Comparison of ENCODE assay signal across 26 cellular contexts in the genomic region with DNA sequence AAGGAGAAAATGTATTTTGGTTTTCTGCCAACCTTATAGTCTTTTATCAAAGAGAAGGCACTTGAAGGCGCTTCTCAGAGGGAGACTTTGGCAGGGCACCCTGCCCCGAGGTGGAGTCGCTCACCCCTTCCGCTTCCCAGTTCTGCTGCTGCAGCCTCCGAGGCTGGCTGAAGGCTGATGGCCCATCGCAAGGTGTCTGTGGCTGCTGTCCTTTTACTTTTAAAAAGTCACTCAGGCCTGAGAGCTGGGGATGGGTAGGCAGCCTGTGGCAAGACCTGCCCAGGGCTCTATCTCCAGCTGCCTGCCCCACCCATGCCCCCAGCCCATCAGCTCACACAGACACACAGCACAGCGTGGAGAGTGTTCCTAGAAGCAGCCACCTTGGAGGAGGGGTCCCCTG.
DNase-seq lines count a peak whose midpoint lies in the region; ATAC-seq and TF ChIP-seq lines count a peak whose summit lies in the region.
"Had no signal": no experiment of that assay in that cellular context is flagged by ENCODE, and none has a peak within 500 bp of the region (broad histone marks: within the 10 kb centered on the region; RNA-seq: fewer than 3 reads in every experiment).

No MANE protein-coding gene starts in this region.

- H3K4me3 Mint-ChIP-seq in activated CD8-positive, alpha-beta memory T cell treated with anti-CD3 and anti-CD28 coated beads, Interleukin-2, amount 10 ng/mL, durations not matched to agents 7 days and 5 days, result no peak overlapping the region
- H3K4me3 Mint-ChIP-seq in endodermal cell, result no peak overlapping the region
- no peak overlapping the region for H3K4me3 Mint-ChIP-seq in type B pancreatic cell
- H3K4me3 Mint-ChIP-seq: CD4-positive, alpha-beta memory T cell; HFFc6 had no signal

- no peak overlapping the region for H2BK5ac ChIP-seq in mesenchymal stem cell (ENCODE audit: low read depth, low read length, poor library complexity, severe bottlenecking)

- H3K9me3 ChIP-seq in endodermal cell (ENCODE audit: control insufficient read depth, low read length) (no peaks in the 10 kb centered on the region), mesenchymal stem cell (ENCODE audit: control insufficient read depth, low read length) (no peaks in the 10 kb centered on the region)
- H3K9me3 ChIP-seq: A549, HAP-1 had no signal

- H3K9ac ChIP-seq in endodermal cell (ENCODE audit: extremely low read depth, low read length, poor library complexity, severe bottlenecking) (no peak overlapping the region), mesenchymal stem cell (ENCODE audit: low read length) (no peak overlapping the region)

- H3K27ac Mint-ChIP-seq in activated CD8-positive, alpha-beta memory T cell treated with anti-CD3 and anti-CD28 coated beads, Interleukin-2, amount 10 ng/mL, durations not matched to agents 7 days and 5 days, result no peak overlapping the region
- H3K27ac Mint-ChIP-seq in endodermal cell (no peak overlapping the region), type B pancreatic cell (no peak overlapping the region)
- H3K27ac Mint-ChIP-seq: CD4-positive, alpha-beta memory T cell; HFFc6 had no signal

- no peak overlapping the region for H3K4me3 ChIP-seq in endodermal cell (ENCODE audit: low read length)
- H3K4me3 ChIP-seq in mesenchymal stem cell (ENCODE audit: insufficient read depth in 1 of 2, low read depth in 1 of 2, low read length in 2 of 2), result no peak overlapping the region
- H3K4me3 ChIP-seq: A549, GM12878, HAP-1 had no signal

- H3K36me3 Mint-ChIP-seq in activated CD8-positive, alpha-beta memory T cell treated with anti-CD3 and anti-CD28 coated beads, Interleukin-2, amount 10 ng/mL, durations not matched to agents 7 days and 5 days, result no peaks in the 10 kb centered on the region
- H3K36me3 Mint-ChIP-seq in endodermal cell (ENCODE audit: low read depth), result no peaks in the 10 kb centered on the region
- H3K36me3 Mint-ChIP-seq in type B pancreatic cell, result no peaks in the 10 kb centered on the region
- H3K36me3 Mint-ChIP-seq: CD4-positive, alpha-beta memory T cell had no signal

- no peak overlapping the region for H3K14ac ChIP-seq in mesenchymal stem cell (ENCODE audit: low read length in 2 of 2)

- TF ChIP-seq CTCF in endodermal cell (conservative IDR thresholded peaks at IDR 0.05) (no peak), type B pancreatic cell (conservative IDR thresholded peaks at IDR 0.05) (no peak)

- H3K4ac ChIP-seq in mesenchymal stem cell (ENCODE audit: low read depth in 1 of 2, low read length in 2 of 2), result no peak overlapping the region

- no peak overlapping the region for H2AK5ac ChIP-seq in mesenchymal stem cell (ENCODE audit: low read length, severe bottlenecking)

- DNase-seq in activated CD8-positive, alpha-beta memory T cell treated with anti-CD3 and anti-CD28 coated beads, Interleukin-2, amount 10 ng/mL, durations not matched to agents 7 days and 5 days, result peak; percentile 28
- DNase-seq in activated CD8-positive, alpha-beta memory T cell treated with anti-CD3 and anti-CD28 coated beads, Interleukin-2, amount 50 U/mL, for 4 hours, result no peak
- peak; percentile 45 for DNase-seq in NCI-H2029 (lab: John Stamatoyannopoulos, UW)
- DNase-seq in endodermal cell, result peak; percentile 34
- peak; percentile 36 for DNase-seq in type B pancreatic cell (ENCODE audit: extremely low spot score, unreplicated experiment)
- no peak for DNase-seq in mesenchymal stem cell
- DNase-seq: C1 segment of cervical spinal cord; CD4-positive, alpha-beta memory T cell; COR-L47; DMS53; EL; GDM1; GOT3; HFFc6; NCI-H1048; NCI-H1436; NCI-H187; NCI-H2107; NCI-H526; SHP77 had no signal

- no peaks in the 10 kb centered on the region for H3K27me3 Mint-ChIP-seq in activated CD8-positive, alpha-beta memory T cell treated with anti-CD3 and anti-CD28 coated beads, Interleukin-2, amount 10 ng/mL, durations not matched to agents 7 days and 5 days
- H3K27me3 Mint-ChIP-seq in endodermal cell (ENCODE audit: insufficient read depth), result peaks cover 5% of the 10 kb centered on the region
- H3K27me3 Mint-ChIP-seq in type B pancreatic cell, result no peaks in the 10 kb centered on the region

- H3K4me1 ChIP-seq in endodermal cell (ENCODE audit: control insufficient read depth, insufficient read depth, low read length), result no peaks in the 10 kb centered on the region
- peaks cover 33% of the 10 kb centered on the region for H3K4me1 ChIP-seq in mesenchymal stem cell (ENCODE audit: control insufficient read depth, insufficient read depth, low read depth, low read length)
- H3K4me1 ChIP-seq: HAP-1 had no signal

- no peak overlapping the region for H4K8ac ChIP-seq in mesenchymal stem cell (ENCODE audit: low read length)

- H3K27ac ChIP-seq in endodermal cell (ENCODE audit: low read depth, low read length), result no peak overlapping the region
- H3K27ac ChIP-seq in mesenchymal stem cell (ENCODE audit: low read length, poor library complexity, severe bottlenecking), result no peak overlapping the region
- H3K27ac ChIP-seq: RWPE1 had no signal

- CTCF ChIA-PET in activated CD8-positive, alpha-beta memory T cell treated with anti-CD3 and anti-CD28 coated beads, Interleukin-2, amount 10 ng/mL, durations not matched to agents 7 days and 5 days (lab: Charles Lee), result no interaction called here

- no peak for ATAC-seq in activated CD8-positive, alpha-beta memory T cell treated with anti-CD3 and anti-CD28 coated beads, Interleukin-2, amount 10 ng/mL, durations not matched to agents 7 days and 5 days
- ATAC-seq in HG02885 (IDR thresholded peaks at IDR 0.05; ENCODE audit: poor library complexity, unreplicated experiment), result no peak
- ATAC-seq: A549, GM12878, Panc1 had no signal

- no peak overlapping the region for H3K18ac ChIP-seq in mesenchymal stem cell (ENCODE audit: low read depth in 1 of 2, low read length in 2 of 2)

- H3K4me2 ChIP-seq in mesenchymal stem cell (ENCODE audit: low read length, poor library complexity, severe bottlenecking), result no peak overlapping the region
- H3K4me2 ChIP-seq: A549 had no signal

- no peaks in the 10 kb centered on the region for H3K79me1 ChIP-seq in mesenchymal stem cell (replicated peaks; ENCODE audit: low read length, poor library complexity, severe bottlenecking)

- H3K4me1 Mint-ChIP-seq in activated CD8-positive, alpha-beta memory T cell treated with anti-CD3 and anti-CD28 coated beads, Interleukin-2, amount 10 ng/mL, durations not matched to agents 7 days and 5 days, result peaks cover 21% of the 10 kb centered on the region
- H3K4me1 Mint-ChIP-seq in endodermal cell, result no peaks in the 10 kb centered on the region
- H3K4me1 Mint-ChIP-seq in type B pancreatic cell (ENCODE audit: unreplicated experiment), result peaks cover 25% of the 10 kb centered on the region

- H2BK120ac ChIP-seq in mesenchymal stem cell (ENCODE audit: low read depth, low read length), result no peak overlapping the region

- H2BK12ac ChIP-seq in mesenchymal stem cell (ENCODE audit: low read length in 2 of 2), result no peak overlapping the region

- H2AFZ ChIP-seq in mesenchymal stem cell (ENCODE audit: low read depth, low read length), result no peak overlapping the region

- no peaks in the 10 kb centered on the region for H3K27me3 ChIP-seq in endodermal cell (ENCODE audit: control insufficient read depth, insufficient read depth, low read length, poor library complexity, severe bottlenecking)
- H3K27me3 ChIP-seq in mesenchymal stem cell (ENCODE audit: control insufficient read depth in 1 of 2, insufficient read depth in 1 of 2, low read length in 2 of 2), result peaks cover 13 to 36% of the 10 kb centered on the region in 2 experiments

- H3K9me3 Mint-ChIP-seq in activated CD8-positive, alpha-beta memory T cell treated with anti-CD3 and anti-CD28 coated beads, Interleukin-2, amount 10 ng/mL, durations not matched to agents 7 days and 5 days (ENCODE audit: low read depth), result no peaks in the 10 kb centered on the region
- H3K9me3 Mint-ChIP-seq in endodermal cell (no peaks in the 10 kb centered on the region), type B pancreatic cell (no peaks in the 10 kb centered on the region)
- H3K9me3 Mint-ChIP-seq: CD4-positive, alpha-beta memory T cell; HFFc6 had no signal

- H3K36me3 ChIP-seq in endodermal cell (ENCODE audit: control insufficient read depth, insufficient read depth, low read length), result no peaks in the 10 kb centered on the region
- H3K36me3 ChIP-seq in mesenchymal stem cell (ENCODE audit: control insufficient read depth in 1 of 2, insufficient read depth in 2 of 2, low read depth in 1 of 2, low read length in 2 of 2), result no peaks in the 10 kb centered on the region
- H3K36me3 ChIP-seq: HAP-1 had no signal

- H2BK15ac ChIP-seq in mesenchymal stem cell (ENCODE audit: low read depth, poor library complexity, severe bottlenecking), result no peak overlapping the region

- no peak overlapping the region for H3K23ac ChIP-seq in mesenchymal stem cell (ENCODE audit: low read length in 2 of 2)

- H4K91ac ChIP-seq in mesenchymal stem cell (ENCODE audit: low read length), result no peak overlapping the region

- 86 to 94% methylated on average over 5 to 7 of the region's 7 CpGs for WGBS in endodermal cell (ENCODE audit: insufficient coverage in 1 of 2, insufficient read length in 1 of 2), 2 experiments
- WGBS in mesenchymal stem cell, result 96% methylated on average over 7 of the region's 7 CpGs

Comparison
In these comparisons a context has a peak if more than half of its experiments do, and no peak if none do; other contexts are left out.
1. DNase-seq: peak in activated CD8-positive, alpha-beta memory T cell treated with anti-CD3 and anti-CD28 coated beads, Interleukin-2, amount 10 ng/mL, durations not matched to agents 7 days and 5 days (single experiment), NCI-H2029 (single experiment), endodermal cell (single experiment) and type B pancreatic cell (single experiment); none in activated CD8-positive, alpha-beta memory T cell treated with anti-CD3 and anti-CD28 coated beads, Interleukin-2, amount 50 U/mL, for 4 hours (single experiment) and mesenchymal stem cell (single experiment).